1 cellular context compared by ENCODE assay signal in genomic region chr1:51877434-51878306, GRCh38.
TF ChIP-seq lines count a peak whose summit lies in the region.

No MANE protein-coding gene starts in this region.

TF ChIP-seq in SK-N-SH treated with all-trans-retinoic acid at 6 μM for 48 hours, 23 proteins besides CTCF, POLR2A, EP300 and RAD21 (continued from another document):
- TF ChIP-seq, protein P1, sequence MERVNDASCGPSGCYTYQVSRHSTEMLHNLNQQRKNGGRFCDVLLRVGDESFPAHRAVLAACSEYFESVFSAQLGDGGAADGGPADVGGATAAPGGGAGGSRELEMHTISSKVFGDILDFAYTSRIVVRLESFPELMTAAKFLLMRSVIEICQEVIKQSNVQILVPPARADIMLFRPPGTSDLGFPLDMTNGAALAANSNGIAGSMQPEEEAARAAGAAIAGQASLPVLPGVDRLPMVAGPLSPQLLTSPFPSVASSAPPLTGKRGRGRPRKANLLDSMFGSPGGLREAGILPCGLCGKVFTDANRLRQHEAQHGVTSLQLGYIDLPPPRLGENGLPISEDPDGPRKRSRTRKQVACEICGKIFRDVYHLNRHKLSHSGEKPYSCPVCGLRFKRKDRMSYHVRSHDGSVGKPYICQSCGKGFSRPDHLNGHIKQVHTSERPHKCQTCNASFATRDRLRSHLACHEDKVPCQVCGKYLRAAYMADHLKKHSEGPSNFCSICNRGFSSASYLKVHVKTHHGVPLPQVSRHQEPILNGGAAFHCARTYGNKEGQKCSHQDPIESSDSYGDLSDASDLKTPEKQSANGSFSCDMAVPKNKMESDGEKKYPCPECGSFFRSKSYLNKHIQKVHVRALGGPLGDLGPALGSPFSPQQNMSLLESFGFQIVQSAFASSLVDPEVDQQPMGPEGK (CRISPR knock-in tag; IDR thresholded peaks at IDR 0.05; ENCODE audit: borderline replicate concordance), result no peak
- TF ChIP-seq ZFP3 (CRISPR knock-in tag; IDR thresholded peaks at IDR 0.05), result no peak
- TF ChIP-seq TOX (CRISPR knock-in tag; IDR thresholded peaks at IDR 0.05; ENCODE audit: borderline replicate concordance), result no peak
- no peak for TF ChIP-seq PPARA (CRISPR knock-in tag; IDR thresholded peaks at IDR 0.05; ENCODE audit: borderline replicate concordance)
- TF ChIP-seq ESRRG (CRISPR knock-in tag; IDR thresholded peaks at IDR 0.05), result no peak
- TF ChIP-seq OSR1 (CRISPR knock-in tag; IDR thresholded peaks at IDR 0.05), result no peak
